In the genomic region with DNA sequence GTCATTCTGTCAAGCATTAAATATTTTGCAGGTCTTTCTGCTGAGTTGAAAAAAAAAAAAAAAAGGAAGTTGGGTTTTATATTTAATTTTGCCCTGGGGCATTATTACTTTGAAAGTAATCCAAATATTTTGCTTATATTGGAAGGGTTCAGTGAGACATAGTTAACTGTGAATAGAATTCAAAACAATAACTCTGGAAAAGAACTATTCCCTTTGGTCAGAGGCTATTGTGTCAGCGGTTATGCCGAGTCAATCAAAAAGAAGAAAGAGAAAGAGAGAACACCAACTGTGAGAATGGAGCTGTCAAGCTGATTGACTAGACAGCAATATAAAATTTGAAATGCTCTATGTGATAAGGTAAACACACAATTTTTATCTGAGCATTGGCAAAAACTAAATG, we compare ENCODE assay signal across 17 cellular contexts.
"Had no signal": no experiment of that assay in that cellular context is flagged by ENCODE, and none has a peak within 500 bp of the region (broad histone marks: within the 10 kb centered on the region; RNA-seq: fewer than 3 reads in every experiment).

No MANE protein-coding gene starts in this region.

- DNase-seq: activated CD4-positive, alpha-beta T cell treated with anti-CD3 and anti-CD28 coated beads for 36 hours; activated CD4-positive, alpha-beta T cell treated with anti-CD3 and anti-CD28 coated beads, Interleukin-2, amount 50 U/mL, for 48 hours; activated naive CD4-positive, alpha-beta T cell; activated naive CD8-positive, alpha-beta T cell treated with anti-CD3 and anti-CD28 coated beads, Interleukin-2, amount 10 ng/mL, durations not matched to agents 7 days and 5 days; activated T-cell treated with anti-CD3 and anti-CD28 coated beads for 4 hours; dorsolateral prefrontal cortex; head of caudate nucleus; nucleus accumbens; right cardiac atrium; stimulated activated CD4-positive, alpha-beta T cell treated with anti-CD3 and anti-CD28 coated beads, Interleukin-15, amount 100 ng/mL, for 24 hours; stimulated activated CD4-positive, alpha-beta T cell treated with anti-CD3 and anti-CD28 coated beads, Interleukin-2, amount 100 ng/mL, for 48 hours; stomach; trophoblast cell had no signal

- ATAC-seq: activated CD4-positive, alpha-beta T cell treated with anti-CD3 and anti-CD28 coated beads for 36 hours; left lobe of liver; natural killer cell treated with Interleukin-12 subunit alpha and Interleukin-12 subunit beta and Interleukin-15 and Interleukin-18, amount 100 ng/mL, for 72 hours; right cardiac atrium had no signal

- H3K4me3 ChIP-seq: dorsolateral prefrontal cortex, skin epidermis, stomach, vagina had no signal
